Comparison of ENCODE assay signal across 8 cellular contexts in the genomic region with DNA sequence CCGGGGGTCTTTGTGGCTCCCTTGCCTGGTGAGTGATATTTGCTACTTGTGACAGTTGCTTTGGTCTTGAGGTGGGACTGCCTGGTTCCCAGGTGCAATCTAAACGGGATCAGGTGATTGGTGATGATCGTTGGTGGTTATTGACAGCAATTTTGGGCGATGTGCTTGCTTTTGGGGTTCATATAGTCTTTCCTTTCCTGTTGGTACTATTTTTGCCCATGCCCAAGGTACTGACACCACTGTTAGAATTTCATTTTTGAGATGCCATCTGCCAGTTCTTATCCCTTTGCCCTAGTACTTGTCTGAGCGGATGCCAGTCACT. TPM values are rescaled to one million over a fixed set of nuclear protein-coding genes. Genes with fewer than 3 reads are reported as not detected.
DNase-seq lines count a peak whose midpoint lies in the region; ATAC-seq and TF ChIP-seq lines count a peak whose summit lies in the region.

No MANE protein-coding gene starts in this region.

- H3K27ac ChIP-seq in cardiac muscle cell (peak overlapping the region; percentile 69), body of pancreas (peak overlapping the region; percentile 66 to 91 (median 82)), vagina (peak overlapping the region; percentile 85)

- ATAC-seq in Right ventricle myocardium inferior (no peak), body of pancreas (no peak), memory B cell (ENCODE audit: low read depth) (no peak)

- WGBS in body of pancreas, 2 donors: 3 to 9% methylated on average over 4 to 5 of the region's 5 CpGs

- peak overlapping the region; percentile 78 for H3K4me3 ChIP-seq in cardiac muscle cell
- H3K4me3 ChIP-seq in body of pancreas: peak overlapping the region; percentile 92 to 96
- peak overlapping the region; percentile 64 to 84 for H3K4me3 ChIP-seq in vagina

- no peak for TF ChIP-seq CTCF in cardiac muscle cell (IDR thresholded peaks at IDR 0.05; ENCODE audit: low read depth, low read length)
- no peak for TF ChIP-seq CTCF in body of pancreas (IDR thresholded peaks at IDR 0.05)
- TF ChIP-seq CTCF in vagina (IDR thresholded peaks at IDR 0.05): no peak

- H3K4me3 Mint-ChIP-seq in memory B cell: peak overlapping the region; percentile 95

- no peaks in the 10 kb centered on the region for H3K27me3 Mint-ChIP-seq in memory B cell

- H3K36me3 ChIP-seq in cardiac muscle cell (no peaks in the 10 kb centered on the region), body of pancreas (replicated peaks in 1 of 2; ENCODE audit: insufficient read depth in 1 of 2, low read depth in 2 of 2) (no peaks in the 10 kb centered on the region), vagina (no peaks in the 10 kb centered on the region)

- TF ChIP-seq POLR2A in body of pancreas (IDR thresholded peaks at IDR 0.05) (no peak), vagina (IDR thresholded peaks at IDR 0.05) (no peak)

- H3K36me3 Mint-ChIP-seq in memory B cell: peaks cover 3% of the 10 kb centered on the region

- intact Hi-C loops in Right ventricle myocardium inferior (cut with DNase I) (loop anchor here (1.0 kb wide), 1 partner anchor 13 kb away; a partner anchor contains a TSS), body of pancreas (cut with DNase I) (no loop called here), vagina (cut with DNase I) (no loop called here)

- H3K4me1 Mint-ChIP-seq in memory B cell: peaks cover 30% of the 10 kb centered on the region

- H3K27me3 ChIP-seq in cardiac muscle cell (no peaks in the 10 kb centered on the region), body of pancreas (no peaks in the 10 kb centered on the region), vagina (no peaks in the 10 kb centered on the region)

- no peak for DNase-seq in cardiac muscle cell (ENCODE audit: low read depth in 1 of 2, low spot score in 1 of 2)
- no peak for DNase-seq in Right ventricle myocardium inferior (ENCODE audit: missing footprints)
- no peak for DNase-seq in body of pancreas
- DNase-seq in memory B cell (ENCODE audit: low spot score in 2 of 2): no peak
- DNase-seq in vagina (ENCODE audit: extremely low spot score in 2 of 2): no peak
- no peak for DNase-seq in H4 (ENCODE audit: low spot score)
- DNase-seq in occipital lobe (lab: John Stamatoyannopoulos, UW): no peak
- DNase-seq in globus pallidus (ENCODE audit: low spot score): no peak

- peak overlapping the region; percentile 88 for H3K27ac Mint-ChIP-seq in memory B cell

- H3K9me3 ChIP-seq in cardiac muscle cell (ENCODE audit: low read depth) (no peaks in the 10 kb centered on the region), body of pancreas (no peaks in the 10 kb centered on the region), vagina (no peaks in the 10 kb centered on the region)

- peaks cover 3% of the 10 kb centered on the region for H3K9me3 Mint-ChIP-seq in memory B cell

- H3K4me1 ChIP-seq in cardiac muscle cell (ENCODE audit: low read depth) (peaks cover 10% of the 10 kb centered on the region), body of pancreas (peaks cover 11% of the 10 kb centered on the region), vagina (peaks cover 25% of the 10 kb centered on the region)

RNA-seq across cellular contexts. Expression of a gene that starts 0.6 kb away (rescaled TPM):
- total RNA-seq in cardiac muscle cell (9.2 and 9.8 TPM in 2 replicates), Right ventricle myocardium inferior (21.8 TPM), body of pancreas (10 to 100 TPM; 16.3 to 21.4 TPM), vagina (26.3 TPM), occipital lobe (132 TPM)
- polyA plus RNA-seq in cardiac muscle cell: 6.9 and 15.0 TPM in 2 replicates
- 4.5 and 8.4 TPM in 2 replicates for total RNA-seq in H4 (2014; rRNA removed; shearing (Covaris generic))

RNA-seq across cellular contexts. Expression of a gene that starts 13.3 kb away (rescaled TPM):
- total RNA-seq in cardiac muscle cell (45.3 and 51.0 TPM in 2 replicates), Right ventricle myocardium inferior (106 TPM), body of pancreas (10 to 100 TPM in 1 of 2 donors, 1 to 10 TPM in 1; 9.2 to 13.2 TPM), vagina (26.3 TPM), occipital lobe (55.7 TPM)
- polyA plus RNA-seq in cardiac muscle cell: 76.7 and 77.4 TPM in 2 replicates
- 102 and 144 TPM in 2 replicates for total RNA-seq in H4 (2014; rRNA removed; shearing (Covaris generic))
